27 cellular contexts compared by ENCODE assay signal in the genomic region with DNA sequence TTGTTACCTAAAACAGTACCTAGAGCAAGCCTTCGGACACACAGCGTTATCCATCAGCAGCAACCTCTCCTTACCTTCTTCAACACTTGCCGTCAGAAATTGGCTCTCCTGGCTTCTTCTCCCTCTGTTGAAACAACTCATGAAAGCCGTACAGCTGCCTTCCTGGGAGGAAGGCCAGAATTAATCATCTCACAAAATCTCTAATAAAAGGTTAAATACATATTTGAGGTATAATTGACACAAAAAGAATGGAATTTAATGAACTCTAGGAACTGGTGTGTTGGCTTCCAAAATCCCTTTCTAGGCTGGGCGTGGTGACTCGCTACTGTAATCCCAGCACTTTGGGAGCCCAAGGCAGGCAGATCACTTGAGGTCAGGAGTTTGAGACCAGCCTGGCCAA. TPM values are rescaled to one million over a fixed set of nuclear protein-coding genes. Genes with fewer than 3 reads are reported as not detected.
DNase-seq lines count a peak whose midpoint lies in the region; FAIRE-seq and TF ChIP-seq lines count a peak whose summit lies in the region.
"Had no signal": no experiment of that assay in that cellular context is flagged by ENCODE, and none has a peak within 500 bp of the region (broad histone marks: within the 10 kb centered on the region; RNA-seq: fewer than 3 reads in every experiment).

No MANE protein-coding gene starts in this region.

- H3K4me1 Mint-ChIP-seq in HFFc6 (ENCODE audit: low read depth), result peaks cover 28% of the 10 kb centered on the region
- no peaks in the 10 kb centered on the region for H3K4me1 Mint-ChIP-seq in astrocyte (ENCODE audit: low read depth, unreplicated experiment)
- H3K4me1 Mint-ChIP-seq: memory B cell had no signal

- DNase-seq in AG08396 (ENCODE audit: low spot score) (peak; percentile 26), HFFc6 (peak; percentile 71), astrocyte (ENCODE audit: low read depth) (peak; percentile 70), fibroblast of villous mesenchyme (ENCODE audit: low read depth) (peak; percentile 59), Kasumi-1 (lab: John Stamatoyannopoulos, UW) (no peak), GM13976 (ENCODE audit: low spot score) (no peak), kidney glomerular epithelial cell (lab: John Stamatoyannopoulos, UW) (no peak), hypothalamus (lab: John Stamatoyannopoulos, UW) (no peak)
- DNase-seq: ACHN; activated CD4-positive, alpha-beta memory T cell treated with anti-CD3 and anti-CD28 coated beads for 36 hours; activated naive CD4-positive, alpha-beta T cell treated with Interleukin-2 at 50 U/mL for 16 hours; activated T-cell treated with anti-CD3 and anti-CD28 coated beads, Interleukin-2, amount 50 U/mL, for 1 hour; COR-L47; kidney; MV-4-11; naive thymus-derived CD8-positive, alpha-beta T cell; NCI-H1930; pancreas; Right ventricle myocardium superior; stimulated activated CD4-positive, alpha-beta T cell treated with anti-CD3 and anti-CD28 coated beads, Interleukin-1b, Interleukin-23, amount 100 ng/mL, for 48 hours; stimulated activated naive CD8-positive, alpha-beta T cell treated with anti-CD3 and anti-CD28 coated beads, Interleukin-15, amount 100 ng/mL, for 72 hours; WERI-Rb-1 had no signal

- H3K4me3 ChIP-seq in astrocyte (ENCODE audit: insufficient read depth, low read depth, low read length) (no peak overlapping the region), fibroblast of villous mesenchyme (ENCODE audit: low read depth, low read length) (no peak overlapping the region)
- H3K4me3 ChIP-seq: ascending aorta, pancreas had no signal

- H3K9ac ChIP-seq in astrocyte (ENCODE audit: low read length), result no peak overlapping the region

- H3K36me3 ChIP-seq in astrocyte (ENCODE audit: insufficient read depth, low read length), result no peaks in the 10 kb centered on the region
- H3K36me3 ChIP-seq: ascending aorta, pancreas, WERI-Rb-1 had no signal

- H3K27ac ChIP-seq in astrocyte (ENCODE audit: low read depth, low read length), result no peak overlapping the region
- H3K27ac ChIP-seq: ascending aorta, pancreas, WERI-Rb-1 had no signal

- H3K4me3 Mint-ChIP-seq in HFFc6 (no peak overlapping the region; the same call in 1 of the 2 replicates), astrocyte (ENCODE audit: unreplicated experiment) (no peak overlapping the region)
- H3K4me3 Mint-ChIP-seq: activated CD4-positive, alpha-beta memory T cell treated with anti-CD3 and anti-CD28 coated beads for 36 hours; dendritic cell treated with granulocyte-macrophage colony-stimulating factor and Interleukin-4, amounts not matched to agents 40 ng/mL and 50 ng/mL, for 4 days; memory B cell; naive thymus-derived CD8-positive, alpha-beta T cell; stimulated activated naive CD8-positive, alpha-beta T cell treated with anti-CD3 and anti-CD28 coated beads, Interleukin-15, amount 100 ng/mL, for 72 hours; T-helper 1 cell treated with Interleukin-12 subunit alpha and Interleukin-12 subunit beta and Interleukin-4 antibody, amounts not matched to agents 30 μg/mL and 1 μg/mL, for 36 hours had no signal

- no peaks in the 10 kb centered on the region for H3K4me1 ChIP-seq in astrocyte (ENCODE audit: insufficient read depth, low read length)
- H3K4me1 ChIP-seq: ascending aorta, pancreas had no signal

- no peak overlapping the region for H3K4me2 ChIP-seq in astrocyte (ENCODE audit: low read length)

- TF ChIP-seq CTCF in HFFc6 (IDR thresholded peaks at IDR 0.05) (no peak), astrocyte (IDR thresholded peaks at IDR 0.05; ENCODE audit: insufficient read depth, low read depth, low read length) (no peak), fibroblast of villous mesenchyme (IDR thresholded peaks at IDR 0.05; ENCODE audit: insufficient read depth, low read depth, low read length) (no peak), GM13976 (IDR thresholded peaks at IDR 0.05; ENCODE audit: borderline replicate concordance, control extremely low read depth, extremely low read depth, insufficient read depth, missing control alignments) (no peak)

- no peaks in the 10 kb centered on the region for H4K20me1 ChIP-seq in astrocyte (ENCODE audit: insufficient read depth, low read length)

- no peaks in the 10 kb centered on the region for H3K9me3 ChIP-seq in astrocyte (ENCODE audit: insufficient read depth, low read depth, low read length)
- H3K9me3 ChIP-seq: ascending aorta, pancreas had no signal

- peaks cover 4% of the 10 kb centered on the region for H3K27me3 ChIP-seq in astrocyte (ENCODE audit: insufficient read depth, low read length)
- H3K27me3 ChIP-seq: ascending aorta, pancreas had no signal

- peaks cover 15% of the 10 kb centered on the region for H3K27me3 Mint-ChIP-seq in HFFc6 (ENCODE audit: insufficient read depth)
- H3K27me3 Mint-ChIP-seq in astrocyte (ENCODE audit: low read depth, unreplicated experiment), result peaks cover 11% of the 10 kb centered on the region
- H3K27me3 Mint-ChIP-seq: memory B cell; naive thymus-derived CD8-positive, alpha-beta T cell had no signal

- FAIRE-seq in astrocyte (lab: Jason Lieb, UNC), result no peak
- FAIRE-seq: GM12891, kidney, pancreas had no signal

- H2AFZ ChIP-seq in astrocyte (ENCODE audit: low read depth, low read length), result no peak overlapping the region

- H3K9me3 Mint-ChIP-seq in HFFc6 (no peaks in the 10 kb centered on the region), astrocyte (ENCODE audit: unreplicated experiment) (no peaks in the 10 kb centered on the region)
- H3K9me3 Mint-ChIP-seq: activated CD4-positive, alpha-beta memory T cell treated with anti-CD3 and anti-CD28 coated beads for 36 hours; dendritic cell treated with granulocyte-macrophage colony-stimulating factor and Interleukin-4, amounts not matched to agents 40 ng/mL and 50 ng/mL, for 4 days; memory B cell; naive thymus-derived CD8-positive, alpha-beta T cell; stimulated activated naive CD8-positive, alpha-beta T cell treated with anti-CD3 and anti-CD28 coated beads, Interleukin-15, amount 100 ng/mL, for 72 hours; T-helper 1 cell treated with Interleukin-12 subunit alpha and Interleukin-12 subunit beta and Interleukin-4 antibody, amounts not matched to agents 30 μg/mL and 1 μg/mL, for 36 hours had no signal

- no peaks in the 10 kb centered on the region for H3K79me2 ChIP-seq in astrocyte (ENCODE audit: insufficient read depth, low read length)

- H3K36me3 Mint-ChIP-seq in HFFc6 (ENCODE audit: low read depth) (no peaks in the 10 kb centered on the region), astrocyte (ENCODE audit: low read depth, unreplicated experiment) (no peaks in the 10 kb centered on the region)
- H3K36me3 Mint-ChIP-seq: activated CD4-positive, alpha-beta memory T cell treated with anti-CD3 and anti-CD28 coated beads for 36 hours; memory B cell; naive thymus-derived CD8-positive, alpha-beta T cell had no signal

- in situ Hi-C loops in GM13976 (cut with MboI; ENCODE audit: low sequenced_read_pairs, unreplicated experiment), result no loop called here

- H3K27ac Mint-ChIP-seq in HFFc6, result no peak overlapping the region
- no peak overlapping the region for H3K27ac Mint-ChIP-seq in astrocyte (ENCODE audit: unreplicated experiment)
- H3K27ac Mint-ChIP-seq: activated CD4-positive, alpha-beta memory T cell treated with anti-CD3 and anti-CD28 coated beads for 36 hours; dendritic cell treated with granulocyte-macrophage colony-stimulating factor and Interleukin-4, amounts not matched to agents 40 ng/mL and 50 ng/mL, for 4 days; memory B cell; naive thymus-derived CD8-positive, alpha-beta T cell; stimulated activated naive CD8-positive, alpha-beta T cell treated with anti-CD3 and anti-CD28 coated beads, Interleukin-15, amount 100 ng/mL, for 72 hours; T-helper 1 cell treated with Interleukin-12 subunit alpha and Interleukin-12 subunit beta and Interleukin-4 antibody, amounts not matched to agents 30 μg/mL and 1 μg/mL, for 36 hours had no signal

RNA-seq across cellular contexts. Expression of gene GTF2F2, which starts 37.3 kb away (rescaled TPM):
- total RNA-seq in HFFc6 (2021; fragmentation: NEBNext Ultra II Directional; extraction: Animal tissue kit (Norgen Biotek cat#: 25700)), result 10 to 100 TPM; 22.9 to 31.5 (median 24.7) TPM
- 24.5 and 27.8 TPM in 2 replicates for total RNA-seq in astrocyte
- total RNA-seq in fibroblast of villous mesenchyme, result 24.2 and 38.0 TPM in 2 replicates

Comparison
In these comparisons a context has a peak if more than half of its experiments do, and no peak if none do; other contexts are left out.
1. DNase-seq: peak in AG08396 (single experiment), HFFc6 (single experiment), astrocyte (single experiment) and fibroblast of villous mesenchyme (single experiment); none in Kasumi-1 (0 of 2), GM13976 (single experiment), kidney glomerular epithelial cell (single experiment) and hypothalamus (0 of 51).